ENCODE assay signal across 8 cellular contexts in genomic region chr20:33672426-33673114, GRCh38. TPM values are rescaled to one million over a fixed set of nuclear protein-coding genes. Genes with fewer than 3 reads are reported as not detected.
DNase-seq lines count a peak whose midpoint lies in the region; ATAC-seq, FAIRE-seq and TF ChIP-seq lines count a peak whose summit lies in the region.

No MANE protein-coding gene starts in this region.

- H3K27me3 ChIP-seq in ACC112 (ENCODE audit: insufficient read depth, low read length) (no peaks in the 10 kb centered on the region), mucosa of stomach (ENCODE audit: control insufficient read depth, insufficient read depth, low read length) (no peaks in the 10 kb centered on the region)

- FAIRE-seq in D721Med (lab: Jason Lieb, UNC): no peak

- H3K9me3 ChIP-seq in mucosa of stomach (ENCODE audit: control insufficient read depth, low read length): no peaks in the 10 kb centered on the region

- peak overlapping the region; percentile 27 for H3K27ac Mint-ChIP-seq in activated naive CD8-positive, alpha-beta T cell treated with anti-CD3 and anti-CD28 coated beads for 36 hours

- no peaks in the 10 kb centered on the region for H3K27me3 Mint-ChIP-seq in activated naive CD8-positive, alpha-beta T cell treated with anti-CD3 and anti-CD28 coated beads for 36 hours

- H3K36me3 Mint-ChIP-seq in activated naive CD8-positive, alpha-beta T cell treated with anti-CD3 and anti-CD28 coated beads for 36 hours: peaks cover 20% of the 10 kb centered on the region

- no peak for TF ChIP-seq CTCF in HFF-Myc (IDR thresholded peaks at IDR 0.05; ENCODE audit: low read depth, low read length, missing control alignments)
- TF ChIP-seq CTCF in D721Med (IDR thresholded peaks at IDR 0.05; ENCODE audit: insufficient read depth, missing control alignments): no peak

- peaks cover 22% of the 10 kb centered on the region for H3K4me1 Mint-ChIP-seq in activated naive CD8-positive, alpha-beta T cell treated with anti-CD3 and anti-CD28 coated beads for 36 hours

- H3K4me3 ChIP-seq in ACC112 (ENCODE audit: low read depth, low read length) (peak overlapping the region; percentile 88), HFF-Myc (replicated peaks; ENCODE audit: low read depth, low read length) (peak overlapping the region; percentile 73), mucosa of stomach (ENCODE audit: low read length) (no peak overlapping the region)

- ATAC-seq in HG03139 (IDR thresholded peaks at IDR 0.05; ENCODE audit: unreplicated experiment) (no peak), HG02885 (IDR thresholded peaks at IDR 0.05; ENCODE audit: poor library complexity, unreplicated experiment) (no peak)

- no peaks in the 10 kb centered on the region for H3K9me3 Mint-ChIP-seq in activated naive CD8-positive, alpha-beta T cell treated with anti-CD3 and anti-CD28 coated beads for 36 hours

- DNase-seq in HFF-Myc (ENCODE audit: extremely low read depth, low read depth) (no peak), globus pallidus (ENCODE audit: low spot score) (no peak), D721Med (ENCODE audit: insufficient read length, low spot score) (no peak)
- no peak for DNase-seq in activated naive CD8-positive, alpha-beta T cell treated with anti-CD3 and anti-CD28 coated beads for 36 hours

- H3K36me3 ChIP-seq in ACC112 (ENCODE audit: insufficient read depth, low read length) (0 out of 2 replicates have a peak, but pooled peaks cover 5% of the 10 kb centered on the region), mucosa of stomach (ENCODE audit: control insufficient read depth, insufficient read depth, low read length) (peaks cover 8% of the 10 kb centered on the region)

- H3K9ac ChIP-seq in mucosa of stomach (ENCODE audit: low read length): peak overlapping the region; percentile 82

- H3K4me3 Mint-ChIP-seq in activated naive CD8-positive, alpha-beta T cell treated with anti-CD3 and anti-CD28 coated beads for 36 hours: peak overlapping the region; percentile 86

- H3K4me1 ChIP-seq in ACC112 (ENCODE audit: control insufficient read depth, insufficient read depth, low read length, unreplicated experiment) (peaks cover 26% of the 10 kb centered on the region), mucosa of stomach (ENCODE audit: control insufficient read depth, insufficient read depth, low read length) (peaks cover 47% of the 10 kb centered on the region)

- H2AFZ ChIP-seq in ACC112 (ENCODE audit: low read length, unreplicated experiment): no peak overlapping the region

- peaks cover 13% of the 10 kb centered on the region for H3K79me2 ChIP-seq in ACC112 (ENCODE audit: control insufficient read depth, insufficient read depth, low read length, unreplicated experiment)

- no peak overlapping the region for H3K27ac ChIP-seq in ACC112 (ENCODE audit: low read depth, low read length)

RNA-seq across cellular contexts. Expression of gene NECAB3, which starts 1.7 kb away (rescaled TPM):
- total RNA-seq in activated naive CD8-positive, alpha-beta T cell treated with anti-CD3 and anti-CD28 coated beads for 36 hours: 10 to 100 TPM; 10.7 to 12.0 TPM

RNA-seq across cellular contexts. Expression of gene ACTL10, which starts 5.8 kb away (rescaled TPM):
- 1 to 10 TPM; 4.1 TPM for total RNA-seq in activated naive CD8-positive, alpha-beta T cell treated with anti-CD3 and anti-CD28 coated beads for 36 hours

RNA-seq across cellular contexts. Expression of gene C20orf144, which starts 10.4 kb away (rescaled TPM):
- total RNA-seq in activated naive CD8-positive, alpha-beta T cell treated with anti-CD3 and anti-CD28 coated beads for 36 hours: under 1 TPM; 0.10 to 0.21 TPM

RNA-seq across cellular contexts. Expression of gene E2F1, which starts 13.6 kb away (rescaled TPM):
- total RNA-seq in activated naive CD8-positive, alpha-beta T cell treated with anti-CD3 and anti-CD28 coated beads for 36 hours: 10 to 100 TPM; 76.1 to 79.6 TPM

RNA-seq across cellular contexts. Expression of gene PXMP4, which starts 47.5 kb away (rescaled TPM):
- total RNA-seq in activated naive CD8-positive, alpha-beta T cell treated with anti-CD3 and anti-CD28 coated beads for 36 hours: 1 to 10 TPM; 6.9 to 7.3 TPM
